18 cellular contexts compared by ENCODE assay signal in the genomic region with DNA sequence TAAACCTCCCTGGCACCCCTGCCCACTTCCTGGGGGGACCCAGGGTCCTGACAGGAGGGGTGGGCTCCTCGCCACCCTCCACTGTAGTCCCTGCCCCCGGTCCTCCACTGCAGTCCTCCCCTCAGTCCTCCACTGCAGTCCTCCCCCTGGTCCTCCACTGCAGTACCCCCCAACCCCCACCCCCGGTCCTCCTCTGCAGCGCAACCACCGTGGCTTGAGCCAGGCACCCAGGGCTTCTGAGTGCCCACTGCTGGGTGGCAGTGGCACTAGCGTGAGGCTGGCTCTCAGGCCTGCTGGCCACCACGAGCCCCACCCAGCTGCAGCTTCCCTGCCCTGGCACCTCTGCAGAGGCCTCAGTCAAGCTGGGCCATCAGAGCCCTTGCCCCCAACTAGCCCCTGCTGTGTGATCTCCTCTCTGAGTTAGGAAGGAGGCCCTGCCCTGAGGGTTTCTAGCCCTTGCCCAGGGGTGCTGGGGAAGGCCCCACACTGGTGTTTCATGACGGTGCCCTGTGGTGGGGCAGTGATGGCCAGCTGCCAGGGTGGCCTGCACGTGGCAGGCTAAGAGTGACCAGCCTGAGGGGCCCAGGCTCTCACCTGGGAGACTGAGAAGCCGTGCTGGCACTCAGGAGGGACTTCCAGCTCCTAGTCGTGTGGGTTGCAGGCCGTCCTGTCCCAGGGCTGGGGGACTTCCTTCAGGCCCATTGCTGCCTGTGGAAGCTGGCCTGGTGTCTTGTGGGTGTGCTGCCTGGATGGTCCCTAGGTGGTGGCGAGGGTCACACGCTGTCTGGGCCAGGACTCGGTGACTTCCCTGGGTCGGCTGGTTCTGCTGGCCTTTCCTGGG. TPM values are rescaled to one million over a fixed set of nuclear protein-coding genes. Genes with fewer than 3 reads are reported as not detected.
"Had no signal": no experiment of that assay in that cellular context is flagged by ENCODE, and none has a peak within 500 bp of the region (broad histone marks: within the 10 kb centered on the region; RNA-seq: fewer than 3 reads in every experiment).

No MANE protein-coding gene starts in this region.

- H3K4me3 ChIP-seq: left lung, ovary, testis had no signal

- H3K9me3 Mint-ChIP-seq: activated B cell treated with CpG ODN at 0.5 μM for 24 hours; activated CD4-positive, alpha-beta T cell treated with anti-CD3 and anti-CD28 coated beads, Interleukin-2, amount 10 ng/mL, durations not matched to agents 24 days and 14 days; activated naive CD4-positive, alpha-beta T cell treated with anti-CD3 and anti-CD28 coated beads for 36 hours; activated T-helper 1 cell treated with anti-CD3 and anti-CD28 coated beads, Interleukin-12 subunit alpha, Interleukin-12 subunit beta, Interleukin-2, Interleukin-4 antibody, amounts not matched to agents 30 ng/mL and 10 ng/mL and 1 ng/mL, durations not matched to agents 14 hours and 24 hours and 36 hours; brain; memory B cell; stimulated activated naive CD8-positive, alpha-beta T cell treated with anti-CD3 and anti-CD28 coated beads, Interleukin-15, Interleukin-2, amounts not matched to agents 100 ng/mL and 50 ng/mL, for 24 hours had no signal

- ATAC-seq: left lung had no signal

- DNase-seq: activated B cell treated with CpG ODN at 0.5 μM for 24 hours; activated CD4-positive, alpha-beta T cell treated with anti-CD3 and anti-CD28 coated beads, Interleukin-2, amount 10 ng/mL, durations not matched to agents 24 days and 14 days; activated naive CD4-positive, alpha-beta T cell treated with anti-CD3 and anti-CD28 coated beads for 36 hours; amniotic stem cell; cerebellar nuclear complex; dermis blood vessel endothelial cell; erythroblast; stimulated activated CD4-positive, alpha-beta T cell treated with anti-CD3 and anti-CD28 coated beads, Interleukin-15, amount 100 ng/mL, for 24 hours; stimulated activated CD4-positive, alpha-beta T cell treated with anti-CD3 and anti-CD28 coated beads, Interleukin-4, amount 100 ng/mL, for 24 hours had no signal

- FAIRE-seq: TTC549 had no signal

- H3K27ac Mint-ChIP-seq: activated B cell treated with CpG ODN at 0.5 μM for 24 hours; activated CD4-positive, alpha-beta T cell treated with anti-CD3 and anti-CD28 coated beads, Interleukin-2, amount 10 ng/mL, durations not matched to agents 24 days and 14 days; activated naive CD4-positive, alpha-beta T cell treated with anti-CD3 and anti-CD28 coated beads for 36 hours; activated T-helper 1 cell treated with anti-CD3 and anti-CD28 coated beads, Interleukin-12 subunit alpha, Interleukin-12 subunit beta, Interleukin-2, Interleukin-4 antibody, amounts not matched to agents 30 ng/mL and 10 ng/mL and 1 ng/mL, durations not matched to agents 14 hours and 24 hours and 36 hours; brain; memory B cell; stimulated activated naive CD8-positive, alpha-beta T cell treated with anti-CD3 and anti-CD28 coated beads, Interleukin-15, Interleukin-2, amounts not matched to agents 100 ng/mL and 50 ng/mL, for 24 hours had no signal

- H3K9me3 ChIP-seq: left lung, ovary, testis had no signal

- H3K27me3 Mint-ChIP-seq: activated CD4-positive, alpha-beta T cell treated with anti-CD3 and anti-CD28 coated beads, Interleukin-2, amount 10 ng/mL, durations not matched to agents 24 days and 14 days; brain; stimulated activated naive CD8-positive, alpha-beta T cell treated with anti-CD3 and anti-CD28 coated beads, Interleukin-15, Interleukin-2, amounts not matched to agents 100 ng/mL and 50 ng/mL, for 24 hours had no signal

- H3K27me3 ChIP-seq: left lung, ovary, testis had no signal

- H3K36me3 Mint-ChIP-seq: memory B cell had no signal

- H3K4me1 Mint-ChIP-seq: activated CD4-positive, alpha-beta T cell treated with anti-CD3 and anti-CD28 coated beads, Interleukin-2, amount 10 ng/mL, durations not matched to agents 24 days and 14 days had no signal

- H3K27ac ChIP-seq: left lung, ovary had no signal

- H3K36me3 ChIP-seq: ovary had no signal

- H3K4me3 Mint-ChIP-seq: activated B cell treated with CpG ODN at 0.5 μM for 24 hours; activated CD4-positive, alpha-beta T cell treated with anti-CD3 and anti-CD28 coated beads, Interleukin-2, amount 10 ng/mL, durations not matched to agents 24 days and 14 days; activated naive CD4-positive, alpha-beta T cell treated with anti-CD3 and anti-CD28 coated beads for 36 hours; activated T-helper 1 cell treated with anti-CD3 and anti-CD28 coated beads, Interleukin-12 subunit alpha, Interleukin-12 subunit beta, Interleukin-2, Interleukin-4 antibody, amounts not matched to agents 30 ng/mL and 10 ng/mL and 1 ng/mL, durations not matched to agents 14 hours and 24 hours and 36 hours; brain; memory B cell; stimulated activated naive CD8-positive, alpha-beta T cell treated with anti-CD3 and anti-CD28 coated beads, Interleukin-15, Interleukin-2, amounts not matched to agents 100 ng/mL and 50 ng/mL, for 24 hours had no signal

RNA-seq across cellular contexts. Expression of gene PLD4, which starts 49.9 kb away (rescaled TPM):
- total RNA-seq: activated naive CD4-positive, alpha-beta T cell treated with anti-CD3 and anti-CD28 coated beads for 36 hours had no signal
- polyA plus RNA-seq: neural cell had no signal
